ENCODE assay signal across 8 cellular contexts in the genomic region with DNA sequence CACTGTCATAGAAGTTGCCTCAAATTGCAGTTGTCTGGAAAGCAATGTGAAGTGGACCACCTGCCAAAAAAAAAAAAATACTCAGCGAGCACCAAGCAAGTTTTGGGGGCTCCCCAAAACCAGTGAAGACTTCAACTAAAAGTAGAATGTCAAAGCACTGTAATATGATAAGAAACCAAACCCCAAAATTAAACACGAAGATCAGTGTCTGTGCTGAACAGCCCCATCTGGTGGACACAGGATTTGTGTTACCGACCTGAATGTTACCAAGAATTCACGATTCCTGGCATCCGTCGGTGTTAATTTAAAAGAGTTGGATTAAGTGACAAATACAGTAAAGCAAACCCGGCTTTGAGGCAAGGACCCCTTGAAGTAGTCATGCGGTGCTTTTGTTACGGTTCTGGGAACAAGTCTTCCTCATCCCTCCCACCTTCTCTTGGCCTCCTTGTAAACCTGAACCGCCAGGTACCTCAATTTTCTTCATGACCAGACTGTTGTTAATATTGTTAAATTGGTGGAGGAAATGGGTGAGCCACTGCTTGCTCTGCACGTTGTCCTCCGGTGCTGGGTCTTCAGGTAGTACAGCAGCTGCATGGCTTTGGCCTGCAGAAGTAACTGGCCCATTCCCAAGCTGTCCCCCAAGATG. TPM values are rescaled to one million over a fixed set of nuclear protein-coding genes. Genes with fewer than 3 reads are reported as not detected.
DNase-seq lines count a peak whose midpoint lies in the region; ATAC-seq and TF ChIP-seq lines count a peak whose summit lies in the region.

No MANE protein-coding gene starts in this region.

- H3K4me1 ChIP-seq in Peyer's patch (peaks cover 0 to 8% (median 0%) of the 10 kb centered on the region in 4 donors), gastroesophageal sphincter (peaks cover 0 to 21% (median 0%) of the 10 kb centered on the region in 3 donors)

- ATAC-seq in GM19463 (IDR thresholded peaks at IDR 0.05; ENCODE audit: unreplicated experiment) = peak; percentile 49
- no peak for ATAC-seq in gastroesophageal sphincter
- no peak for ATAC-seq in HG03571 (IDR thresholded peaks at IDR 0.05; ENCODE audit: unreplicated experiment)
- ATAC-seq in HG02852 (IDR thresholded peaks at IDR 0.05; ENCODE audit: unreplicated experiment) = no peak

- H3K27me3 ChIP-seq in Peyer's patch = peaks cover 0 to 7% of the 10 kb centered on the region in 2 donors
- peaks cover 11% of the 10 kb centered on the region for H3K27me3 ChIP-seq in gastroesophageal sphincter

- H3K4me3 ChIP-seq in AG10803 (ENCODE audit: low read length) (no peak overlapping the region), Peyer's patch (no peak overlapping the region), gastroesophageal sphincter (no peak overlapping the region)

- H3K27ac ChIP-seq in Peyer's patch (no peak overlapping the region), gastroesophageal sphincter (no peak overlapping the region)

- no peak for TF ChIP-seq POLR2A in Peyer's patch (IDR thresholded peaks at IDR 0.05)
- TF ChIP-seq POLR2A in gastroesophageal sphincter (IDR thresholded peaks at IDR 0.05) = no peak

- H3K36me3 ChIP-seq in Peyer's patch = no peaks in the 10 kb centered on the region
- no peaks in the 10 kb centered on the region for H3K36me3 ChIP-seq in gastroesophageal sphincter

- H3K9me3 ChIP-seq in Peyer's patch (no peaks in the 10 kb centered on the region), gastroesophageal sphincter (no peaks in the 10 kb centered on the region)

- TF ChIP-seq CTCF in AG10803 (conservative IDR thresholded peaks at IDR 0.05; ENCODE audit: low read length) = peak; percentile 78
- peak; percentile 14 to 84 (median 76) for TF ChIP-seq CTCF in Peyer's patch (IDR thresholded peaks at IDR 0.05)
- peak; percentile 68 to 76 (median 71) for TF ChIP-seq CTCF in gastroesophageal sphincter (IDR thresholded peaks at IDR 0.05)

- WGBS in gastroesophageal sphincter (ENCODE audit: low coverage in 1 of 2), 2 donors = 14 to 17% methylated on average over 9 to 12 of the region's 12 CpGs

- TF ChIP-seq EP300 in gastroesophageal sphincter (IDR thresholded peaks at IDR 0.05) = no peak

- intact Hi-C loops in posterior cingulate gyrus (cut with DNase I) = no loop called here

- DNase-seq in AG10803 (ENCODE audit: low read depth) = peak; percentile 62
- DNase-seq in Peyer's patch = peak in 2 of 3 donors; percentile 41 to 84
- DNase-seq in activated effector memory CD4-positive, alpha-beta T cell treated with Interleukin-2 at 50 U/mL for 16 hours = peak; percentile 29
- DNase-seq in posterior cingulate gyrus = peak in 6 of 10 donors; percentile 39 to 84 (median 58)

RNA-seq across cellular contexts. Expression of a gene that starts 31.3 kb away (rescaled TPM):
- total RNA-seq in Peyer's patch (10 to 100 TPM; 26.3 to 81.7 (median 33.3) TPM), gastroesophageal sphincter (100 to 1,000 TPM in 1 of 4 donors, 10 to 100 TPM in 3; 60.6 to 102 (median 78.3) TPM)

RNA-seq across cellular contexts. Expression of a gene that starts 33.7 kb away (rescaled TPM):
- 10 to 100 TPM; 10.6 to 43.7 (median 17.2) TPM for total RNA-seq in Peyer's patch
- 10 to 100 TPM; 24.1 to 67.2 (median 55.4) TPM for total RNA-seq in gastroesophageal sphincter

RNA-seq across cellular contexts. Expression of a gene that starts 57.3 kb away (rescaled TPM):
- total RNA-seq in Peyer's patch (10 to 100 TPM; 19.4 to 35.5 (median 20.8) TPM), gastroesophageal sphincter (10 to 100 TPM; 46.3 to 91.2 (median 71.1) TPM)

RNA-seq across cellular contexts. Expression of a gene that starts 59.9 kb away (rescaled TPM):
- total RNA-seq in Peyer's patch (10 to 100 TPM; 45.4 to 90.0 (median 72.4) TPM), gastroesophageal sphincter (100 to 1,000 TPM in 1 of 4 donors, 10 to 100 TPM in 3; 52.9 to 122 (median 66.9) TPM)
